Comparison of ENCODE assay signal across 8 cellular contexts in the genomic region with DNA sequence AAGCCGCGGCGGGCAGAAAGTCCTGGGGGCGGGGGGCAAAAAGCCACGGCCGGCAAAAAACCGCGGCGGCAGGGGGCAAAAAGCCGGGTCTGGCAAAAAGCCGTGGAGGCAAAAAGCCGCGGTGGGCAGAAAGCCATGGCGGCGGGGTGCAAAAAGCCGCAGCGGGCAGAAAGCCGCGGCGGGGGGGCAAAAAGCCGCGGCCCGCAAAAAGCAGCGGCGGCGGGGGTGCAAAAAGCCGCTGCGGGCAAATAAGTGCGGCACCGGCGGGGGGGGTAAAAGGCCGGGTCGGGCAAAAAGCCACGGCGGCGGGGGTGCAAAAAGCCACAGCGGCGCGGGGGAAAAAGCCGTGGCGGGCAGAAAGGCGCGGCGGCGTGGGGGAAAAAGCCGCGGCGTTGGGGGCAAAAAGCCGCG.
DNase-seq lines count a peak whose midpoint lies in the region; ATAC-seq, FAIRE-seq and TF ChIP-seq lines count a peak whose summit lies in the region.
"Not testable (repeated sequence)": the region's sequence is repeated elsewhere in the genome, so short reads cannot be mapped to it uniquely, and the experiment has no call there.

No MANE protein-coding gene starts in this region.

- DNase-seq in Calu3; bronchial epithelial cell (ENCODE audit: low read depth): not testable (repeated sequence)
- DNase-seq in NB4 (ENCODE audit: low read depth) (peak; percentile 24), Right ventricle myocardium inferior (ENCODE audit: missing footprints) (peak; percentile 43), medulla oblongata (ENCODE audit: extremely low spot score) (peak; percentile 10), retina (peak; percentile 1), type B pancreatic cell (ENCODE audit: extremely low spot score, unreplicated experiment) (peak; percentile 69)
- DNase-seq in activated CD4-positive, alpha-beta memory T cell treated with anti-CD3 and anti-CD28 coated beads, Interleukin-2, amount 10 ng/mL, durations not matched to agents 7 days and 5 days, result peak; percentile 18

- H3K4me3 Mint-ChIP-seq in Calu3 (ENCODE audit: low read depth, unreplicated experiment), result peak overlapping the region; percentile 47
- H3K4me3 Mint-ChIP-seq in activated CD4-positive, alpha-beta memory T cell treated with anti-CD3 and anti-CD28 coated beads, Interleukin-2, amount 10 ng/mL, durations not matched to agents 7 days and 5 days, result peak overlapping the region; percentile 35
- not testable (repeated sequence) for H3K4me3 Mint-ChIP-seq in type B pancreatic cell

- FAIRE-seq in bronchial epithelial cell (lab: Jason Lieb, UNC), result not testable (repeated sequence)

- intact Hi-C loops in Calu3 (cut with micrococcal nuclease; ENCODE audit: unreplicated experiment); Right ventricle myocardium inferior (cut with DNase I): not testable (repeated sequence)

- H3K9me3 Mint-ChIP-seq in Calu3 (ENCODE audit: low read depth, unreplicated experiment); activated CD4-positive, alpha-beta memory T cell treated with anti-CD3 and anti-CD28 coated beads, Interleukin-2, amount 10 ng/mL, durations not matched to agents 7 days and 5 days; type B pancreatic cell: not testable (repeated sequence)

- H3K4me1 Mint-ChIP-seq in Calu3 (ENCODE audit: low read depth, unreplicated experiment); activated CD4-positive, alpha-beta memory T cell treated with anti-CD3 and anti-CD28 coated beads, Interleukin-2, amount 10 ng/mL, durations not matched to agents 7 days and 5 days; type B pancreatic cell (ENCODE audit: unreplicated experiment): not testable (repeated sequence)

- not testable (repeated sequence) for H3K27me3 ChIP-seq in bronchial epithelial cell (ENCODE audit: control insufficient read depth, insufficient read depth, low read length)

- CTCF ChIA-PET in Calu3 (lab: Charles Lee); activated CD4-positive, alpha-beta memory T cell treated with anti-CD3 and anti-CD28 coated beads, Interleukin-2, amount 10 ng/mL, durations not matched to agents 7 days and 5 days (lab: Charles Lee): not testable (repeated sequence)

- not testable (repeated sequence) for H3K27ac Mint-ChIP-seq in Calu3 (ENCODE audit: unreplicated experiment); activated CD4-positive, alpha-beta memory T cell treated with anti-CD3 and anti-CD28 coated beads, Interleukin-2, amount 10 ng/mL, durations not matched to agents 7 days and 5 days; type B pancreatic cell

- not testable (repeated sequence) for H3K36me3 Mint-ChIP-seq in Calu3 (ENCODE audit: insufficient read depth, unreplicated experiment); activated CD4-positive, alpha-beta memory T cell treated with anti-CD3 and anti-CD28 coated beads, Interleukin-2, amount 10 ng/mL, durations not matched to agents 7 days and 5 days (ENCODE audit: low read depth); type B pancreatic cell

- H3K4me3 ChIP-seq in NB4 (ENCODE audit: low read depth, low read length), result not testable (repeated sequence)
- peak overlapping the region; percentile 28 for H3K4me3 ChIP-seq in bronchial epithelial cell (ENCODE audit: low read depth, low read length)

- ATAC-seq in Right ventricle myocardium inferior, result not testable (repeated sequence)

- not testable (repeated sequence) for H3K27me3 Mint-ChIP-seq in Calu3 (ENCODE audit: unreplicated experiment); activated CD4-positive, alpha-beta memory T cell treated with anti-CD3 and anti-CD28 coated beads, Interleukin-2, amount 10 ng/mL, durations not matched to agents 7 days and 5 days; type B pancreatic cell

- not testable (repeated sequence) for TF ChIP-seq POLR2A in NB4 (IDR thresholded peaks at IDR 0.05; ENCODE audit: extremely low read depth, insufficient read length)

- not testable (repeated sequence) for H3K36me3 ChIP-seq in bronchial epithelial cell (ENCODE audit: control insufficient read depth, insufficient read depth, low read length)

- TF ChIP-seq CTCF in Calu3 (IDR thresholded peaks at IDR 0.05; ENCODE audit: unreplicated experiment); NB4 (IDR thresholded peaks at IDR 0.05; ENCODE audit: low read depth, low read length); bronchial epithelial cell (IDR thresholded peaks at IDR 0.05; ENCODE audit: insufficient read depth, low read length, severe bottlenecking); type B pancreatic cell (conservative IDR thresholded peaks at IDR 0.05): not testable (repeated sequence)

- BruUV-seq in Calu3 (replicated peaks; lab: Mats Ljungman, UMichigan), result not testable (repeated sequence)

- POLR2A ChIA-PET in activated CD4-positive, alpha-beta memory T cell treated with anti-CD3 and anti-CD28 coated beads, Interleukin-2, amount 10 ng/mL, durations not matched to agents 7 days and 5 days (lab: Charles Lee), result not testable (repeated sequence)
